11 cellular contexts compared by ENCODE assay signal in the genomic region with DNA sequence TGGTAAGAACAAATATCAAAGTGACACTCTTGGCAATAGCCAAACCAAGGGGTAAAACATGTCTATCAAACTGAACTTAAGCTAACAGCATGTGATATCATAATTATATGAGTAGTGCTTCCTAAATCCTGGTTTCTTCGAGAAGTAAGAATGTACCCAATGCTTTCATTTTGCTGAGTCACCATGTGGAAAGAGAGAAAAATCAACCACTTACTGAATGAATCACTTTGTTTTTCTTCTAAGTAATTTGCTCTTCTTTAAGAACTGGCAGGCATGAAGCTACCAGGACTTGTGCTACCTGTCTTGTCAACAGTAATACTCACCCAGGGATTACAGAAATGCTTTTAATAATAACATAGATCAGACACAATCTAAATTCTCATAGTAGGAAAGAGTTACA. TPM values are rescaled to one million over a fixed set of nuclear protein-coding genes. Genes with fewer than 3 reads are reported as not detected.
DNase-seq lines count a peak whose midpoint lies in the region.
"Had no signal": no experiment of that assay in that cellular context is flagged by ENCODE, and none has a peak within 500 bp of the region (broad histone marks: within the 10 kb centered on the region; RNA-seq: fewer than 3 reads in every experiment).

No MANE protein-coding gene starts in this region.

- H3K4me1 Mint-ChIP-seq in immature natural killer cell, result no peaks in the 10 kb centered on the region

- no peaks in the 10 kb centered on the region for H3K9me3 Mint-ChIP-seq in immature natural killer cell
- H3K9me3 Mint-ChIP-seq: activated T-helper 2 cell treated with anti-CD3 and anti-CD28 coated beads, Interferon-gamma antibody, Interleukin-2, Interleukin-4, amounts not matched to agents 10 μg/mL and 5 μg/mL and 100 μg/mL, durations not matched to agents 14 hours and 24 hours and 36 hours had no signal

- DNase-seq in AG20443 (ENCODE audit: low spot score) (peak; percentile 68), LHCN-M2 (ENCODE audit: low read depth) (peak; percentile 92), brain pericyte (ENCODE audit: low read depth, low spot score) (peak; percentile 65), kidney glomerular epithelial cell (lab: John Stamatoyannopoulos, UW) (peak; percentile 85), anterior cingulate cortex (lab: John Stamatoyannopoulos, UW) (no peak), NCI-H748 (lab: John Stamatoyannopoulos, UW; ENCODE audit: unreplicated experiment) (no peak), immature natural killer cell (no peak), HuH-7 (ENCODE audit: low spot score) (no peak)
- DNase-seq: NCI-H524; stimulated activated CD4-positive, alpha-beta T cell treated with anti-CD3 and anti-CD28 coated beads, Interleukin-2, amount 100 ng/mL, for 24 hours had no signal

- no peak overlapping the region for H3K27ac Mint-ChIP-seq in immature natural killer cell
- H3K27ac Mint-ChIP-seq: activated T-helper 2 cell treated with anti-CD3 and anti-CD28 coated beads, Interferon-gamma antibody, Interleukin-2, Interleukin-4, amounts not matched to agents 10 μg/mL and 5 μg/mL and 100 μg/mL, durations not matched to agents 14 hours and 24 hours and 36 hours had no signal

- H3K36me3 Mint-ChIP-seq in immature natural killer cell, result no peaks in the 10 kb centered on the region

- peaks cover 4 to 11% (median 4%) of the 10 kb centered on the region in 3 donors for H3K27me3 Mint-ChIP-seq in immature natural killer cell (ENCODE audit: low read depth in 3 of 3)

- no peak overlapping the region for H3K4me3 Mint-ChIP-seq in immature natural killer cell

RNA-seq across cellular contexts. Expression of a gene that starts 19.0 kb away (rescaled TPM):
- 2.8 and 3.5 TPM in 2 replicates for total RNA-seq in LHCN-M2 (2014; rRNA removed)
- 0.87 TPM for polyA plus RNA-seq in LHCN-M2 (2012)
- 1 to 10 TPM in 1 of 3 donors, under 1 TPM in 1, not detected in 1; 0.91 to 1.3 TPM for polyA plus RNA-seq in immature natural killer cell

RNA-seq across cellular contexts. Expression of a gene that starts 21.3 kb away (rescaled TPM):
- total RNA-seq in LHCN-M2 (2014; rRNA removed), result 146 and 168 TPM in 2 replicates
- polyA plus RNA-seq in LHCN-M2 (2012), result 51.1 TPM
- 1 to 10 TPM in 2 of 3 donors, under 1 TPM in 1; 0.52 to 3.7 (median 2.2) TPM for polyA plus RNA-seq in immature natural killer cell

Comparison
In these comparisons a context has a peak if more than half of its experiments do, and no peak if none do; other contexts are left out.
1. DNase-seq: peak in AG20443 (single experiment), LHCN-M2 (single experiment), brain pericyte (single experiment) and kidney glomerular epithelial cell (single experiment); none in anterior cingulate cortex (0 of 58), NCI-H748 (single experiment), immature natural killer cell (0 of 3) and HuH-7 (single experiment).